8 cellular contexts compared by ENCODE assay signal in genomic region chr1:58755468-58755872, GRCh38. TPM values are rescaled to one million over a fixed set of nuclear protein-coding genes. Genes with fewer than 3 reads are reported as not detected.
A peak's percentile ranks its signal among the peaks of the same experiment; 100 is the strongest.
DNase-seq lines count a peak whose midpoint lies in the region; ATAC-seq and TF ChIP-seq lines count a peak whose summit lies in the region.

No MANE protein-coding gene starts in this region.

- H3K9me3 ChIP-seq in ascending aorta, result no peaks in the 10 kb centered on the region

- ATAC-seq in HG03159 (IDR thresholded peaks at IDR 0.05; ENCODE audit: unreplicated experiment) (peak; percentile 87), HG02642 (IDR thresholded peaks at IDR 0.05; ENCODE audit: poor library complexity, unreplicated experiment) (no peak), HG03469 (IDR thresholded peaks at IDR 0.05; ENCODE audit: unreplicated experiment) (no peak)

- TF ChIP-seq CTCF in GM13977 (IDR thresholded peaks at IDR 0.05; ENCODE audit: extremely low read depth, insufficient read depth, missing control alignments), result no peak
- no peak for TF ChIP-seq CTCF in ascending aorta (IDR thresholded peaks at IDR 0.05)

- in situ Hi-C loops in GM13977 (cut with MboI; ENCODE audit: low pct_unique_long_range_greater_than_20kb, low sequenced_read_pairs, unreplicated experiment), result no loop called here

- intact Hi-C loops in ascending aorta (cut with DNase I), result loop anchor here (1.0 to 10.0 kb wide), 2 partner anchors 14 to 211 kb away; partner anchors contain the start of gene OMA1

- H3K36me3 ChIP-seq in ascending aorta, result no peaks in the 10 kb centered on the region

- no peaks in the 10 kb centered on the region for H3K27me3 ChIP-seq in ascending aorta

- H3K4me3 ChIP-seq in ascending aorta, result peak overlapping the region in 1 of 2 donors; percentile 21

- peaks cover 4 to 23% of the 10 kb centered on the region in 2 donors for H3K4me1 ChIP-seq in ascending aorta

- DNase-seq in GM13977 (ENCODE audit: low spot score), result peak; percentile 45
- DNase-seq in SKM-1 treated with dmso at 0.1 percent for 144 hours (lab: John Stamatoyannopoulos, UW; ENCODE audit: unreplicated experiment), result peak; percentile 51
- peak; percentile 78 to 93 for DNase-seq in ascending aorta (ENCODE audit: low spot score in 2 of 2)
- peak; percentile 94 for DNase-seq in islet precursor cell
- DNase-seq in stimulated activated CD4-positive, alpha-beta T cell treated with anti-CD3 and anti-CD28 coated beads, Interleukin-4, amount 100 ng/mL, for 1 hour, result peak; percentile 31

- peak overlapping the region; percentile 77 to 81 for H3K27ac ChIP-seq in ascending aorta

RNA-seq across cellular contexts. Expression of gene JUN, which starts 28.4 kb away (rescaled TPM):
- 1,004 TPM for total RNA-seq in ascending aorta

RNA-seq across cellular contexts. Expression of gene MYSM1, which starts 55.6 kb away (rescaled TPM):
- 11.2 TPM for total RNA-seq in ascending aorta

Comparison
In these comparisons a context has a peak if more than half of its experiments do, and no peak if none do; other contexts are left out.
1. DNase-seq: peak in every context shown above with its lines; median percentile 94 in islet precursor cell; 86 in ascending aorta; 51 in SKM-1 treated with dmso at 0.1 percent for 144 hours; 45 in GM13977; 31 in stimulated activated CD4-positive, alpha-beta T cell treated with anti-CD3 and anti-CD28 coated beads, Interleukin-4, amount 100 ng/mL, for 1 hour.